8 cellular contexts compared by ENCODE assay signal in the genomic region with DNA sequence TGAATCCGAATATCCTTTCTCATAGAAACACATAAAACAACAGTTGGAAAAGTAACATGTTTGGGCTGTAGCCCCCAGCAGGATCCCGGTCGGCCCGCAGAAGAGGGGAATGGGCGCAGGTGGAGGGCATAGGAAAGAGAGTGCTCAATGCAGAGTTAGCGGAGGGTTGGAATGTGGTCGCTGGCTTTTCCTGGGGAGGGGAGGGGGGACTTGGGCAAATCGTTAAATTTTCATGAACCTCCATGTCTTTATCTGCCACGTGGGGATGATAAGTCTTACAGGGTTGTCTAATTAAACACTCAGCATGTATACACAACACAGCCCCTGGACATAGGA. TPM values are rescaled to one million over a fixed set of nuclear protein-coding genes. Genes with fewer than 3 reads are reported as not detected.
DNase-seq lines count a peak whose midpoint lies in the region; ATAC-seq, FAIRE-seq and TF ChIP-seq lines count a peak whose summit lies in the region.

No MANE protein-coding gene starts in this region.

- FAIRE-seq in small intestine (lab: Jason Lieb, UNC) = no peak

- DNase-seq in HCEC 1CT (peak; percentile 9), WERI-Rb-1 (no peak), left ventricle myocardium superior (no peak), small intestine (no peak), NCI-H146 (lab: John Stamatoyannopoulos, UW) (no peak), NCI-H2171 treated with DMSO at 0.1 percent for 48 hours (lab: John Stamatoyannopoulos, UW) (no peak)

- H3K36me3 ChIP-seq in WERI-Rb-1 (no peaks in the 10 kb centered on the region), small intestine (ENCODE audit: control insufficient read depth in 2 of 2, insufficient read depth in 2 of 2, low read length in 2 of 2) (no peaks in the 10 kb centered on the region)

- H3K4me1 ChIP-seq in small intestine (ENCODE audit: control insufficient read depth in 2 of 2, insufficient read depth in 1 of 2, low read depth in 1 of 2, low read length in 1 of 2) = peaks cover 4 to 6% of the 10 kb centered on the region in 2 donors

- 3 to 6% (median 5%) methylated on average over 9 of the region's 9 CpGs for WGBS in small intestine, 3 donors

- H3K4me3 ChIP-seq in WERI-Rb-1 (ENCODE audit: low read depth, low read length) = peak overlapping the region; percentile 70
- H3K4me3 ChIP-seq in small intestine (ENCODE audit: low read depth in 1 of 2, low read length in 2 of 2) = peak overlapping the region in 1 of 2 donors; percentile 97

- H3K9me3 ChIP-seq in WERI-Rb-1 (ENCODE audit: severe bottlenecking) (no peaks in the 10 kb centered on the region), small intestine (ENCODE audit: control insufficient read depth, low read depth) (no peaks in the 10 kb centered on the region)

- intact Hi-C loops in left ventricle myocardium superior (cut with micrococcal nuclease) = loop anchor here (2.0 kb wide), 1 partner anchor 34 kb away; no protein-coding TSS in a partner anchor

- TF ChIP-seq CTCF in WERI-Rb-1 (IDR thresholded peaks at IDR 0.05; ENCODE audit: low read depth, low read length) = no peak

- H3K27ac ChIP-seq in WERI-Rb-1 (no peak overlapping the region), small intestine (ENCODE audit: low read depth in 1 of 2, low read length in 1 of 2) (peak overlapping the region; percentile 22 to 68)

- ATAC-seq in left ventricle myocardium superior = peak; percentile 1
- ATAC-seq in HG03097 (IDR thresholded peaks at IDR 0.05; ENCODE audit: low FRiP score, unreplicated experiment) = no peak
- ATAC-seq in HG02678 (IDR thresholded peaks at IDR 0.05; ENCODE audit: unreplicated experiment) = no peak

- H3K27me3 ChIP-seq in WERI-Rb-1 (ENCODE audit: insufficient read depth, low read depth, severe bottlenecking) (no peaks in the 10 kb centered on the region), small intestine (ENCODE audit: control insufficient read depth in 2 of 2, insufficient read depth in 2 of 2, low read length in 2 of 2) (no peaks in the 10 kb centered on the region)

RNA-seq across cellular contexts. Expression of gene SLC46A3, which starts 0.4 kb away (rescaled TPM):
- total RNA-seq in left ventricle myocardium superior = 18.1 TPM
- 10 to 100 TPM; 24.8 to 78.3 (median 51.1) TPM for polyA plus RNA-seq in small intestine
